In genomic region chr5:180860273-180860886, GRCh38 we compare ENCODE assay signal across 8 cellular contexts. TPM values are rescaled to one million over a fixed set of nuclear protein-coding genes. Genes with fewer than 3 reads are reported as not detected.
DNase-seq lines count a peak whose midpoint lies in the region; ATAC-seq and TF ChIP-seq lines count a peak whose summit lies in the region.

No MANE protein-coding gene starts in this region.

- no peak overlapping the region for H2BK15ac ChIP-seq in mesenchymal stem cell (ENCODE audit: low read depth, poor library complexity, severe bottlenecking)

- H2BK12ac ChIP-seq in mesenchymal stem cell (ENCODE audit: low read length in 2 of 2) = peak overlapping the region in 1 of 2 experiments; percentile 63

- H3K4me3 ChIP-seq in Loucy (ENCODE audit: low read length, poor library complexity, severe bottlenecking) (peak overlapping the region; percentile 99), coronary artery (peak overlapping the region; percentile 87), mesenchymal stem cell (ENCODE audit: insufficient read depth in 1 of 2, low read depth in 1 of 2, low read length in 2 of 2) (peak overlapping the region; percentile 98 to 99)

- DNase-seq in activated T-cell treated with anti-CD3 and anti-CD28 coated beads, Interleukin-2, amount 50 U/mL, for 1 hour = peak; percentile 60
- DNase-seq in activated T-cell treated with anti-CD3 and anti-CD28 coated beads for 4 hours (no peak), HCEC 1CT (peak; percentile 50), T-helper 1 cell (peak; percentile 25 to 81 (median 46)), coronary artery (ENCODE audit: low spot score) (no peak), mesenchymal stem cell (peak; percentile 14)
- no peak for DNase-seq in stimulated activated naive CD8-positive, alpha-beta T cell treated with anti-CD3 and anti-CD28 coated beads, Interleukin-15, amount 100 ng/mL, for 72 hours

- no peaks in the 10 kb centered on the region for H3K9me2 ChIP-seq in Loucy (replicated peaks; ENCODE audit: low read depth, low read length)

- H3K9ac ChIP-seq in Loucy (ENCODE audit: low read depth, low read length, poor library complexity, severe bottlenecking) = peak overlapping the region; percentile 95
- peak overlapping the region; percentile 96 for H3K9ac ChIP-seq in mesenchymal stem cell (ENCODE audit: low read length)

- H3K27me3 ChIP-seq in Loucy (ENCODE audit: insufficient read depth, low read length, poor library complexity, severe bottlenecking) (no peaks in the 10 kb centered on the region), mesenchymal stem cell (ENCODE audit: control insufficient read depth in 1 of 2, insufficient read depth in 1 of 2, low read length in 2 of 2) (no peaks in the 10 kb centered on the region)

- H3K14ac ChIP-seq in mesenchymal stem cell (ENCODE audit: low read length in 2 of 2) = peak overlapping the region in 1 of 2 experiments; percentile 98

- no peaks in the 10 kb centered on the region for H3K27me3 Mint-ChIP-seq in stimulated activated naive CD8-positive, alpha-beta T cell treated with anti-CD3 and anti-CD28 coated beads, Interleukin-15, amount 100 ng/mL, for 72 hours

- H3K36me3 ChIP-seq in Loucy (ENCODE audit: insufficient read depth, low read length) (no peaks in the 10 kb centered on the region), mesenchymal stem cell (ENCODE audit: control insufficient read depth in 1 of 2, insufficient read depth in 2 of 2, low read depth in 1 of 2, low read length in 2 of 2) (peaks cover 9 to 11% of the 10 kb centered on the region in 2 experiments)

- H3K23ac ChIP-seq in mesenchymal stem cell (ENCODE audit: low read length in 2 of 2) = peak overlapping the region in 1 of 2 experiments; percentile 57

- H3K4me1 ChIP-seq in Loucy (ENCODE audit: insufficient read depth, low read length, poor library complexity, severe bottlenecking) (peaks cover 7% of the 10 kb centered on the region), mesenchymal stem cell (ENCODE audit: control insufficient read depth, insufficient read depth, low read depth, low read length) (peaks cover 4% of the 10 kb centered on the region)

- H2BK5ac ChIP-seq in mesenchymal stem cell (ENCODE audit: low read depth, low read length, poor library complexity, severe bottlenecking) = no peak overlapping the region

- H4K20me1 ChIP-seq in Loucy (ENCODE audit: insufficient read depth, low read length, poor library complexity, severe bottlenecking) = no peaks in the 10 kb centered on the region

- peak overlapping the region; percentile 83 to 88 for H3K4ac ChIP-seq in mesenchymal stem cell (ENCODE audit: low read depth in 1 of 2, low read length in 2 of 2)

- 0% methylated on average over 8 of the region's 18 CpGs for WGBS in mesenchymal stem cell

- H3K4me3 Mint-ChIP-seq in stimulated activated naive CD8-positive, alpha-beta T cell treated with anti-CD3 and anti-CD28 coated beads, Interleukin-15, amount 100 ng/mL, for 72 hours = peak overlapping the region; percentile 91 to 92

- no peak overlapping the region for H2AK5ac ChIP-seq in mesenchymal stem cell (ENCODE audit: low read length, severe bottlenecking)

- H3K79me2 ChIP-seq in Loucy (ENCODE audit: insufficient read depth, low read length) = peaks cover 11% of the 10 kb centered on the region

- no peaks in the 10 kb centered on the region for H3F3A ChIP-seq in Loucy (ENCODE audit: low read depth)

- TF ChIP-seq CTCF in Loucy (conservative IDR thresholded peaks at IDR 0.05; ENCODE audit: low read length) (peak; percentile 41; the same call in 1 of the 2 replicates), coronary artery (IDR thresholded peaks at IDR 0.05) (no peak)

- peak overlapping the region; percentile 79 to 92 for H3K18ac ChIP-seq in mesenchymal stem cell (ENCODE audit: low read depth in 1 of 2, low read length in 2 of 2)

- peak overlapping the region; percentile 92 to 96 for H3K27ac Mint-ChIP-seq in stimulated activated naive CD8-positive, alpha-beta T cell treated with anti-CD3 and anti-CD28 coated beads, Interleukin-15, amount 100 ng/mL, for 72 hours

- ATAC-seq in stimulated activated naive CD8-positive, alpha-beta T cell treated with anti-CD3 and anti-CD28 coated beads, Interleukin-15, amount 100 ng/mL, for 72 hours = peak; percentile 76

- H4K8ac ChIP-seq in mesenchymal stem cell (ENCODE audit: low read length) = no peak overlapping the region

- no peak overlapping the region for H4K91ac ChIP-seq in mesenchymal stem cell (ENCODE audit: low read length)

- H3K9me3 ChIP-seq in Loucy (ENCODE audit: insufficient read depth, low read depth, low read length) (no peaks in the 10 kb centered on the region), mesenchymal stem cell (ENCODE audit: control insufficient read depth, low read length) (no peaks in the 10 kb centered on the region)

- H3K4me1 Mint-ChIP-seq in stimulated activated naive CD8-positive, alpha-beta T cell treated with anti-CD3 and anti-CD28 coated beads, Interleukin-15, amount 100 ng/mL, for 72 hours = peaks cover 24% of the 10 kb centered on the region

- H3K27ac ChIP-seq in coronary artery (peak overlapping the region; percentile 77 to 87), mesenchymal stem cell (ENCODE audit: low read length, poor library complexity, severe bottlenecking) (peak overlapping the region; percentile 59)

- no peaks in the 10 kb centered on the region for H3K9me3 Mint-ChIP-seq in stimulated activated naive CD8-positive, alpha-beta T cell treated with anti-CD3 and anti-CD28 coated beads, Interleukin-15, amount 100 ng/mL, for 72 hours

- peak overlapping the region; percentile 96 for H2AFZ ChIP-seq in Loucy (ENCODE audit: low read length)
- H2AFZ ChIP-seq in mesenchymal stem cell (ENCODE audit: low read depth, low read length) = peak overlapping the region; percentile 30

- H3K79me1 ChIP-seq in mesenchymal stem cell (replicated peaks; ENCODE audit: low read length, poor library complexity, severe bottlenecking) = peaks cover 21% of the 10 kb centered on the region

- peak overlapping the region; percentile 82 for H2BK120ac ChIP-seq in mesenchymal stem cell (ENCODE audit: low read depth, low read length)

- H3K4me2 ChIP-seq in Loucy (ENCODE audit: low read depth, low read length, poor library complexity, severe bottlenecking) (peak overlapping the region; percentile 67), mesenchymal stem cell (ENCODE audit: low read length, poor library complexity, severe bottlenecking) (peak overlapping the region; percentile 89)

RNA-seq across cellular contexts. Expression of gene ZFP62, which starts 0.7 kb away (rescaled TPM):
- 11.2 TPM for polyA plus RNA-seq in mesenchymal stem cell (2013, experiment 1 of 2)
- polyA plus RNA-seq in mesenchymal stem cell (2013, experiment 2 of 2) = 10.5 TPM

RNA-seq across cellular contexts. Expression of gene BTNL8, which starts 38.6 kb away (rescaled TPM):
- not detected for polyA plus RNA-seq in mesenchymal stem cell (2013, experiment 1 of 2)
- polyA plus RNA-seq in mesenchymal stem cell (2013, experiment 2 of 2) = not detected

RNA-seq across cellular contexts. Expression of gene MGAT1, which starts 57.8 kb away (rescaled TPM):
- polyA plus RNA-seq in mesenchymal stem cell (2013, experiment 1 of 2) = 103 TPM
- polyA plus RNA-seq in mesenchymal stem cell (2013, experiment 2 of 2) = 105 TPM

Comparison
In these comparisons a context has a peak if more than half of its experiments do, and no peak if none do; other contexts are left out.
1. DNase-seq: peak in activated T-cell treated with anti-CD3 and anti-CD28 coated beads, Interleukin-2, amount 50 U/mL, for 1 hour (single experiment), HCEC 1CT (single experiment), T-helper 1 cell (5 of 5) and mesenchymal stem cell (single experiment); none in activated T-cell treated with anti-CD3 and anti-CD28 coated beads for 4 hours (single experiment), coronary artery (single experiment) and stimulated activated naive CD8-positive, alpha-beta T cell treated with anti-CD3 and anti-CD28 coated beads, Interleukin-15, amount 100 ng/mL, for 72 hours (0 of 2).
2. Peak in every context shown above with its lines, with median percentiles within 50 percentile points of each other: H3K4me3 ChIP-seq.